ENCODE assay signal across 1 cellular context in the genomic region with DNA sequence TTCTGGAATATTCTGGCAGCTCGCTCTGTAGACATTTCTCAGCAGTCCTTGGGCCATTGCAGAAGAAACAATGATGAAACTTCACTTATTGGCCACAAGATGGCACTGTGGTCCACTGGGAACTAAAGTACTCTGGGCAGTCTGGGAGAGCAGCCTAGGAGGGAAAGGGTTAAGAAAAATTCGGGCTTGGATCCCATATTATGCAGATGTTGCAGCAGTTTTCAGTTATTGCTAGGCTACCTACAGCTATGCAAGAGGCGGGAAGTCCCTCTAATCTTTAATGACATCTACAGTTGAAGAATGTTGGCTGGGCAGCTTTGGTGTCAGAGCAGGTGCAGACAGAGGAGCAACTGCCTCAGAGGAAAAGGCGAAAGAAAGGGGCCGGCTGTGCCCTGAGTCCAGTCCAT.
TF ChIP-seq lines count a peak whose summit lies in the region.

No MANE protein-coding gene starts in this region.

TF ChIP-seq in GM23338, 12 proteins besides CTCF, POLR2A, EP300 and RAD21 (continued from another document):
- TF ChIP-seq, protein P1, sequence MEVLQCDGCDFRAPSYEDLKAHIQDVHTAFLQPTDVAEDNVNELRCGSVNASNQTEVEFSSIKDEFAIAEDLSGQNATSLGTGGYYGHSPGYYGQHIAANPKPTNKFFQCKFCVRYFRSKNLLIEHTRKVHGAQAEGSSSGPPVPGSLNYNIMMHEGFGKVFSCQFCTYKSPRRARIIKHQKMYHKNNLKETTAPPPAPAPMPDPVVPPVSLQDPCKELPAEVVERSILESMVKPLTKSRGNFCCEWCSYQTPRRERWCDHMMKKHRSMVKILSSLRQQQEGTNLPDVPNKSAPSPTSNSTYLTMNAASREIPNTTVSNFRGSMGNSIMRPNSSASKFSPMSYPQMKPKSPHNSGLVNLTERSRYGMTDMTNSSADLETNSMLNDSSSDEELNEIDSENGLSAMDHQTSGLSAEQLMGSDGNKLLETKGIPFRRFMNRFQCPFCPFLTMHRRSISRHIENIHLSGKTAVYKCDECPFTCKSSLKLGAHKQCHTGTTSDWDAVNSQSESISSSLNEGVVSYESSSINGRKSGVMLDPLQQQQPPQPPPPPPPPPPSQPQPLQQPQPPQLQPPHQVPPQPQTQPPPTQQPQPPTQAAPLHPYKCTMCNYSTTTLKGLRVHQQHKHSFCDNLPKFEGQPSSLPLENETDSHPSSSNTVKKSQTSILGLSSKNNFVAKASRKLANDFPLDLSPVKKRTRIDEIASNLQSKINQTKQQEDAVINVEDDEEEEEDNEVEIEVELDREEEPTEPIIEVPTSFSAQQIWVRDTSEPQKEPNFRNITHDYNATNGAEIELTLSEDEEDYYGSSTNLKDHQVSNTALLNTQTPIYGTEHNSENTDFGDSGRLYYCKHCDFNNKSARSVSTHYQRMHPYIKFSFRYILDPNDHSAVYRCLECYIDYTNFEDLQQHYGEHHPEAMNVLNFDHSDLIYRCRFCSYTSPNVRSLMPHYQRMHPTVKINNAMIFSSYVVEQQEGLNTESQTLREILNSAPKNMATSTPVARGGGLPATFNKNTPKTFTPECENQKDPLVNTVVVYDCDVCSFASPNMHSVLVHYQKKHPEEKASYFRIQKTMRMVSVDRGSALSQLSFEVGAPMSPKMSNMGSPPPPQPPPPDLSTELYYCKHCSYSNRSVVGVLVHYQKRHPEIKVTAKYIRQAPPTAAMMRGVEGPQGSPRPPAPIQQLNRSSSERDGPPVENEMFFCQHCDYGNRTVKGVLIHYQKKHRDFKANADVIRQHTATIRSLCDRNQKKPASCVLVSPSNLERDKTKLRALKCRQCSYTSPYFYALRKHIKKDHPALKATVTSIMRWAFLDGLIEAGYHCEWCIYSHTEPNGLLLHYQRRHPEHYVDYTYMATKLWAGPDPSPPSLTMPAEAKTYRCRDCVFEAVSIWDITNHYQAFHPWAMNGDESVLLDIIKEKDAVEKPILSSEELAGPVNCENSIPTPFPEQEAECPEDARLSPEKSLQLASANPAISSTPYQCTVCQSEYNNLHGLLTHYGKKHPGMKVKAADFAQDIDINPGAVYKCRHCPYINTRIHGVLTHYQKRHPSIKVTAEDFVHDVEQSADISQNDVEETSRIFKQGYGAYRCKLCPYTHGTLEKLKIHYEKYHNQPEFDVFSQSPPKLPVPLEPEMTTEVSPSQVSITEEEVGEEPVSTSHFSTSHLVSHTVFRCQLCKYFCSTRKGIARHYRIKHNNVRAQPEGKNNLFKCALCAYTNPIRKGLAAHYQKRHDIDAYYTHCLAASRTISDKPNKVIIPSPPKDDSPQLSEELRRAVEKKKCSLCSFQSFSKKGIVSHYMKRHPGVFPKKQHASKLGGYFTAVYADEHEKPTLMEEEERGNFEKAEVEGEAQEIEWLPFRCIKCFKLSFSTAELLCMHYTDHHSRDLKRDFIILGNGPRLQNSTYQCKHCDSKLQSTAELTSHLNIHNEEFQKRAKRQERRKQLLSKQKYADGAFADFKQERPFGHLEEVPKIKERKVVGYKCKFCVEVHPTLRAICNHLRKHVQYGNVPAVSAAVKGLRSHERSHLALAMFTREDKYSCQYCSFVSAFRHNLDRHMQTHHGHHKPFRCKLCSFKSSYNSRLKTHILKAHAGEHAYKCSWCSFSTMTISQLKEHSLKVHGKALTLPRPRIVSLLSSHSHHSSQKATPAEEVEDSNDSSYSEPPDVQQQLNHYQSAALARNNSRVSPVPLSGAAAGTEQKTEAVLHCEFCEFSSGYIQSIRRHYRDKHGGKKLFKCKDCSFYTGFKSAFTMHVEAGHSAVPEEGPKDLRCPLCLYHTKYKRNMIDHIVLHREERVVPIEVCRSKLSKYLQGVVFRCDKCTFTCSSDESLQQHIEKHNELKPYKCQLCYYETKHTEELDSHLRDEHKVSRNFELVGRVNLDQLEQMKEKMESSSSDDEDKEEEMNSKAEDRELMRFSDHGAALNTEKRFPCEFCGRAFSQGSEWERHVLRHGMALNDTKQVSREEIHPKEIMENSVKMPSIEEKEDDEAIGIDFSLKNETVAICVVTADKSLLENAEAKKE (CRISPR knock-in tag; IDR thresholded peaks at IDR 0.05), result no peak
